ENCODE assay signal across 6 cellular contexts in the genomic region with DNA sequence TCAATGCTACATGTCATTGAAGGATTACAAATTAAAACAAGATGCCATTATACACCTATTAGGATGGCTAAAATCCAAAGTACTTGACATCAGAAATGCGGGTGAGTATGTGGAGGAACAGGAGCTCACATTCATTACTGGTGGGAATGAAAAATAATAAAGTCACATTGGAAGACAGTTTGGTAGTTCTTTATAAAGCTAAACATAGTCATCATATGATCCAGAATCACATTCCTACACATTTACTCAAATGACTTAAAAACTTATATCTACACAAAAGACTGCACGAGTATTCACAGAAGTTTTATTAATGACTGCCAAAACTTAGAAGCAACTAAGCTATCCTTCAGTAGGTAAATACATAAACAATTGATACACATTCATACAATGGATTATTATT.
"Had no signal": no experiment of that assay in that cellular context is flagged by ENCODE, and none has a peak within 500 bp of the region (broad histone marks: within the 10 kb centered on the region; RNA-seq: fewer than 3 reads in every experiment).

No MANE protein-coding gene starts in this region.

- H3K4me3 ChIP-seq: K562 had no signal

- ATAC-seq: HepG2, K562 had no signal

- DNase-seq: KBM-7, KG1 had no signal

- H3K27me3 Mint-ChIP-seq: IgD-negative memory B cell had no signal

- H3K4me1 Mint-ChIP-seq: IgD-negative memory B cell had no signal

- H3K27ac Mint-ChIP-seq: IgD-negative memory B cell had no signal

- H3K27ac ChIP-seq: HL-60 had no signal

- H3K4me3 Mint-ChIP-seq: IgD-negative memory B cell had no signal
